In the genomic region with DNA sequence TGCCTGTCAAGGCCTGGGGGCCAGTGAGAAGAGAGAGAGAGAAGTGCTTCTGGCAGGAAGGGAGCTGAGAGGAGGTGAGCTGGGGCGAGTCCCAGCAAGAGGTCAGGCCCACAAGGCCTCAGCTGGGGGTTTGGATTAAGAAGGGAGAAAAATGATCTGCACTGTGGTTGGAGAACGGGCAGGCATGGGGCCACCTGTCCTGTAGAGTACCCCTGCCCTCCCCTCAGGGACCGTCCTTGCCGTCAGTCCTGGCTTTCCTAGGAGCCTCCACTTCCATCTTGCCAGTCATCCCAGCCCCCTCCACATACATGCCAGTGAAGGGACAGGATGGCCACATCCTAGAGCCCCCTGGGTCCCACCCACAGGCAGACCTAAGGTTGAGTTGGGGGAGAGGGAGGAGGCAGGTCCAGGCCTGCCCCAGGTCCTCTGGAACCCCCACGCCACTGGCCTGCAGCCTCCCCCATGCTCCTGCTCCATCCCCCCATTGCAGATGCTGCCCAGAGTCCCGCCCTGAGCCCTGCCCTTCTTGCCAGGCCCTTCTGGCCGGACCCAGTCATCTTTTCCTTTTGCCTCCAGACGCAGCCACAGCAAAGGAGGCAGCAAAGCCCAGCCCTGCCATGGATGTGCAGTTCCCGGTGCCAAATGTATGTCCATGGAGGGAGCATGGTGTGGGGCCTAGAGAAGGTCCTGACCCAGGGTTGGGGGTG, we compare ENCODE assay signal across 1 cellular context.
TF ChIP-seq lines count a peak whose summit lies in the region.

No MANE protein-coding gene starts in this region.

TF ChIP-seq in WTC11, 78 proteins besides CTCF, POLR2A, EP300 and RAD21:
- no peak for TF ChIP-seq ZNF423 (CRISPR knock-in tag; IDR thresholded peaks at IDR 0.05)
- TF ChIP-seq NR2C2 (CRISPR knock-in tag; IDR thresholded peaks at IDR 0.05) = no peak
- TF ChIP-seq, protein P1, sequence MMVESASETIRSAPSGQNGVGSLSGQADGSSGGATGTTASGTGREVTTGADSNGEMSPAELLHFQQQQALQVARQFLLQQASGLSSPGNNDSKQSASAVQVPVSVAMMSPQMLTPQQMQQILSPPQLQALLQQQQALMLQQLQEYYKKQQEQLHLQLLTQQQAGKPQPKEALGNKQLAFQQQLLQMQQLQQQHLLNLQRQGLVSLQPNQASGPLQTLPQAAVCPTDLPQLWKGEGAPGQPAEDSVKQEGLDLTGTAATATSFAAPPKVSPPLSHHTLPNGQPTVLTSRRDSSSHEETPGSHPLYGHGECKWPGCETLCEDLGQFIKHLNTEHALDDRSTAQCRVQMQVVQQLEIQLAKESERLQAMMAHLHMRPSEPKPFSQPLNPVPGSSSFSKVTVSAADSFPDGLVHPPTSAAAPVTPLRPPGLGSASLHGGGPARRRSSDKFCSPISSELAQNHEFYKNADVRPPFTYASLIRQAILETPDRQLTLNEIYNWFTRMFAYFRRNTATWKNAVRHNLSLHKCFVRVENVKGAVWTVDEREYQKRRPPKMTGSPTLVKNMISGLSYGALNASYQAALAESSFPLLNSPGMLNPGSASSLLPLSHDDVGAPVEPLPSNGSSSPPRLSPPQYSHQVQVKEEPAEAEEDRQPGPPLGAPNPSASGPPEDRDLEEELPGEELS (CRISPR knock-in tag; IDR thresholded peaks at IDR 0.05) = no peak
- TF ChIP-seq ATF1 (CRISPR knock-in tag; IDR thresholded peaks at IDR 0.05) = no peak
- TF ChIP-seq TCF7 (CRISPR knock-in tag; IDR thresholded peaks at IDR 0.05; ENCODE audit: low read depth) = no peak
- no peak for TF ChIP-seq TP53 (CRISPR knock-in tag; IDR thresholded peaks at IDR 0.05)
- no peak for TF ChIP-seq OVOL2 (CRISPR knock-in tag; IDR thresholded peaks at IDR 0.05; ENCODE audit: borderline replicate concordance)
- TF ChIP-seq HMGA2 (CRISPR knock-in tag; IDR thresholded peaks at IDR 0.05) = no peak
- TF ChIP-seq, protein P2, sequence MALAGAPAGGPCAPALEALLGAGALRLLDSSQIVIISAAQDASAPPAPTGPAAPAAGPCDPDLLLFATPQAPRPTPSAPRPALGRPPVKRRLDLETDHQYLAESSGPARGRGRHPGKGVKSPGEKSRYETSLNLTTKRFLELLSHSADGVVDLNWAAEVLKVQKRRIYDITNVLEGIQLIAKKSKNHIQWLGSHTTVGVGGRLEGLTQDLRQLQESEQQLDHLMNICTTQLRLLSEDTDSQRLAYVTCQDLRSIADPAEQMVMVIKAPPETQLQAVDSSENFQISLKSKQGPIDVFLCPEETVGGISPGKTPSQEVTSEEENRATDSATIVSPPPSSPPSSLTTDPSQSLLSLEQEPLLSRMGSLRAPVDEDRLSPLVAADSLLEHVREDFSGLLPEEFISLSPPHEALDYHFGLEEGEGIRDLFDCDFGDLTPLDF (CRISPR knock-in tag; IDR thresholded peaks at IDR 0.05) = no peak
- TF ChIP-seq, protein P3, sequence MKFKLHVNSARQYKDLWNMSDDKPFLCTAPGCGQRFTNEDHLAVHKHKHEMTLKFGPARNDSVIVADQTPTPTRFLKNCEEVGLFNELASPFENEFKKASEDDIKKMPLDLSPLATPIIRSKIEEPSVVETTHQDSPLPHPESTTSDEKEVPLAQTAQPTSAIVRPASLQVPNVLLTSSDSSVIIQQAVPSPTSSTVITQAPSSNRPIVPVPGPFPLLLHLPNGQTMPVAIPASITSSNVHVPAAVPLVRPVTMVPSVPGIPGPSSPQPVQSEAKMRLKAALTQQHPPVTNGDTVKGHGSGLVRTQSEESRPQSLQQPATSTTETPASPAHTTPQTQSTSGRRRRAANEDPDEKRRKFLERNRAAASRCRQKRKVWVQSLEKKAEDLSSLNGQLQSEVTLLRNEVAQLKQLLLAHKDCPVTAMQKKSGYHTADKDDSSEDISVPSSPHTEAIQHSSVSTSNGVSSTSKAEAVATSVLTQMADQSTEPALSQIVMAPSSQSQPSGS (CRISPR knock-in tag; IDR thresholded peaks at IDR 0.05; ENCODE audit: borderline replicate concordance, low read depth) = no peak
- TF ChIP-seq FOXJ3 (CRISPR knock-in tag; IDR thresholded peaks at IDR 0.05; ENCODE audit: borderline replicate concordance) = no peak
- no peak for TF ChIP-seq IRF2 (CRISPR knock-in tag; IDR thresholded peaks at IDR 0.05; ENCODE audit: borderline replicate concordance, low read depth)
- TF ChIP-seq, protein P4, sequence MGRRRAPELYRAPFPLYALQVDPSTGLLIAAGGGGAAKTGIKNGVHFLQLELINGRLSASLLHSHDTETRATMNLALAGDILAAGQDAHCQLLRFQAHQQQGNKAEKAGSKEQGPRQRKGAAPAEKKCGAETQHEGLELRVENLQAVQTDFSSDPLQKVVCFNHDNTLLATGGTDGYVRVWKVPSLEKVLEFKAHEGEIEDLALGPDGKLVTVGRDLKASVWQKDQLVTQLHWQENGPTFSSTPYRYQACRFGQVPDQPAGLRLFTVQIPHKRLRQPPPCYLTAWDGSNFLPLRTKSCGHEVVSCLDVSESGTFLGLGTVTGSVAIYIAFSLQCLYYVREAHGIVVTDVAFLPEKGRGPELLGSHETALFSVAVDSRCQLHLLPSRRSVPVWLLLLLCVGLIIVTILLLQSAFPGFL (CRISPR knock-in tag; IDR thresholded peaks at IDR 0.05; ENCODE audit: borderline replicate concordance) = no peak
- TF ChIP-seq GABPB1 (CRISPR knock-in tag; IDR thresholded peaks at IDR 0.05) = no peak
- no peak for TF ChIP-seq ZNF138 (CRISPR knock-in tag; conservative IDR thresholded peaks at IDR 0.05)
- TF ChIP-seq, protein P5, sequence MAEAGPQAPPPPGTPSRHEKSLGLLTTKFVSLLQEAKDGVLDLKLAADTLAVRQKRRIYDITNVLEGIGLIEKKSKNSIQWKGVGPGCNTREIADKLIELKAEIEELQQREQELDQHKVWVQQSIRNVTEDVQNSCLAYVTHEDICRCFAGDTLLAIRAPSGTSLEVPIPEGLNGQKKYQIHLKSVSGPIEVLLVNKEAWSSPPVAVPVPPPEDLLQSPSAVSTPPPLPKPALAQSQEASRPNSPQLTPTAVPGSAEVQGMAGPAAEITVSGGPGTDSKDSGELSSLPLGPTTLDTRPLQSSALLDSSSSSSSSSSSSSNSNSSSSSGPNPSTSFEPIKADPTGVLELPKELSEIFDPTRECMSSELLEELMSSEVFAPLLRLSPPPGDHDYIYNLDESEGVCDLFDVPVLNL (CRISPR knock-in tag; IDR thresholded peaks at IDR 0.05; ENCODE audit: borderline replicate concordance, low read depth) = no peak
- no peak for TF ChIP-seq ELF4 (CRISPR knock-in tag; IDR thresholded peaks at IDR 0.05; ENCODE audit: low read depth)
- TF ChIP-seq, protein P6, sequence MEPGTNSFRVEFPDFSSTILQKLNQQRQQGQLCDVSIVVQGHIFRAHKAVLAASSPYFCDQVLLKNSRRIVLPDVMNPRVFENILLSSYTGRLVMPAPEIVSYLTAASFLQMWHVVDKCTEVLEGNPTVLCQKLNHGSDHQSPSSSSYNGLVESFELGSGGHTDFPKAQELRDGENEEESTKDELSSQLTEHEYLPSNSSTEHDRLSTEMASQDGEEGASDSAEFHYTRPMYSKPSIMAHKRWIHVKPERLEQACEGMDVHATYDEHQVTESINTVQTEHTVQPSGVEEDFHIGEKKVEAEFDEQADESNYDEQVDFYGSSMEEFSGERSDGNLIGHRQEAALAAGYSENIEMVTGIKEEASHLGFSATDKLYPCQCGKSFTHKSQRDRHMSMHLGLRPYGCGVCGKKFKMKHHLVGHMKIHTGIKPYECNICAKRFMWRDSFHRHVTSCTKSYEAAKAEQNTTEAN (CRISPR knock-in tag; IDR thresholded peaks at IDR 0.05) = no peak
TF ChIP-seq in WTC11: peak in this region for 0.
